Comparison of ENCODE assay signal across 22 cellular contexts in the genomic region with DNA sequence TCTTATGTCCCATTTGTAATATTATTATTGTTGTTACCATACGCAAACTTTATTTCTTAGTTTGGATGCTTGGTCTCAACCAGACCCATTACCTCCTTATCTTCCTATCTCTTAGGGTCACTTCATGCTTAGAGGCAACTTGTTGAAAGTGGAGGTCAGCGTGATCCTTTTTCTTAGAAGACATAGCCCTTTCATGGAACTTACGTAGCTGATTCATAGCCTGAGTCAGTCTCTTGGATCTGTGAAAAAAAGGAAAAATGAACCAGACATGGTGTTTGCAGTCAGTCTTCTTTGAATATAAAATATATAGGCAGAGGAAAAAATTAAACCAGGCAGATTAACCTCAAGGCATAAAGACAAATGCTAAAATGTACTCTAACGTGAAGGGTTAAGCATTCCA.
"Had no signal": no experiment of that assay in that cellular context is flagged by ENCODE, and none has a peak within 500 bp of the region (broad histone marks: within the 10 kb centered on the region; RNA-seq: fewer than 3 reads in every experiment).

No MANE protein-coding gene starts in this region.

- H3K27me3 ChIP-seq: gastroesophageal sphincter, neutrophil, thyroid gland had no signal

- H3K36me3 Mint-ChIP-seq: natural killer cell; stimulated activated naive B cell treated with anti-CD40 and anti-IgM and Interleukin-4, amounts not matched to agents 10 μg/mL and 1 μg/mL and 100 μg/mL, for 72 hours had no signal

- H3K27ac ChIP-seq: gastroesophageal sphincter, neutrophil, thyroid gland had no signal

- H3K9me3 ChIP-seq: gastroesophageal sphincter, mucosa of descending colon, neutrophil, thyroid gland had no signal

- H3K36me3 ChIP-seq: gastroesophageal sphincter, neutrophil, thyroid gland had no signal

- H3K4me3 Mint-ChIP-seq: activated naive CD4-positive, alpha-beta T cell treated with anti-CD3 and anti-CD28 coated beads for 36 hours; activated naive CD8-positive, alpha-beta T cell treated with anti-CD3 and anti-CD28 coated beads, Interleukin-2, amount 50 U/mL, for 24 hours; brain; central memory CD8-positive, alpha-beta T cell; natural killer cell; stimulated activated naive B cell treated with anti-CD40 and anti-IgM and Interleukin-4, amounts not matched to agents 10 μg/mL and 1 μg/mL and 100 μg/mL, for 72 hours; T-helper 2 cell treated with Interferon-gamma antibody and Interleukin-4, amounts not matched to agents 5 μg/mL and 100 μg/mL, for 36 hours had no signal

- H3K9me3 Mint-ChIP-seq: activated naive CD4-positive, alpha-beta T cell treated with anti-CD3 and anti-CD28 coated beads for 36 hours; activated naive CD8-positive, alpha-beta T cell treated with anti-CD3 and anti-CD28 coated beads, Interleukin-2, amount 50 U/mL, for 24 hours had no signal

- H3K4me3 ChIP-seq: gastroesophageal sphincter, lung, mucosa of descending colon, thyroid gland had no signal

- H3K4me1 ChIP-seq: thyroid gland had no signal

- DNase-seq: activated CD4-positive, alpha-beta T cell treated with anti-CD3 and anti-CD28 coated beads, Interleukin-2, amount 50 U/mL, for 4 hours; activated CD4-positive, CD25-positive, alpha-beta regulatory T cell treated with anti-CD3 and anti-CD28 coated beads, Interleukin-2, amount 50 U/mL, for 72 hours; activated naive CD4-positive, alpha-beta T cell treated with anti-CD3 and anti-CD28 coated beads for 36 hours; activated naive CD8-positive, alpha-beta T cell treated with anti-CD3 and anti-CD28 coated beads, Interleukin-2, amount 50 U/mL, for 24 hours; cortex of kidney; effector CD4-positive, alpha-beta T cell; islet precursor cell; mucosa of descending colon; natural killer cell; retina; stimulated activated CD4-positive, alpha-beta T cell treated with anti-CD3 and anti-CD28 coated beads, Interleukin-15, amount 100 ng/mL, for 24 hours; stimulated activated CD4-positive, alpha-beta T cell treated with anti-CD3 and anti-CD28 coated beads, Interleukin-4, amount 100 ng/mL, for 1 hour; stimulated activated naive B cell treated with anti-CD40 and anti-IgM and Interleukin-4, amounts not matched to agents 10 μg/mL and 1 μg/mL and 100 μg/mL, for 72 hours; SW 1271; thyroid gland had no signal

- H3K27me3 Mint-ChIP-seq: activated naive CD8-positive, alpha-beta T cell treated with anti-CD3 and anti-CD28 coated beads, Interleukin-2, amount 50 U/mL, for 24 hours; brain; central memory CD8-positive, alpha-beta T cell; stimulated activated naive B cell treated with anti-CD40 and anti-IgM and Interleukin-4, amounts not matched to agents 10 μg/mL and 1 μg/mL and 100 μg/mL, for 72 hours had no signal

- H3K4me1 Mint-ChIP-seq: activated naive CD8-positive, alpha-beta T cell treated with anti-CD3 and anti-CD28 coated beads, Interleukin-2, amount 50 U/mL, for 24 hours; brain; central memory CD8-positive, alpha-beta T cell; natural killer cell; stimulated activated naive B cell treated with anti-CD40 and anti-IgM and Interleukin-4, amounts not matched to agents 10 μg/mL and 1 μg/mL and 100 μg/mL, for 72 hours had no signal

- H3K27ac Mint-ChIP-seq: activated naive CD4-positive, alpha-beta T cell treated with anti-CD3 and anti-CD28 coated beads for 36 hours; activated naive CD8-positive, alpha-beta T cell treated with anti-CD3 and anti-CD28 coated beads, Interleukin-2, amount 50 U/mL, for 24 hours; activated T-helper 2 cell treated with anti-CD3 and anti-CD28 coated beads, Interferon-gamma antibody, Interleukin-2, Interleukin-4, amounts not matched to agents 10 μg/mL and 5 μg/mL and 100 μg/mL, durations not matched to agents 14 hours and 24 hours and 36 hours; brain; natural killer cell; stimulated activated naive B cell treated with anti-CD40 and anti-IgM and Interleukin-4, amounts not matched to agents 10 μg/mL and 1 μg/mL and 100 μg/mL, for 72 hours; T-helper 2 cell treated with Interferon-gamma antibody and Interleukin-4, amounts not matched to agents 5 μg/mL and 100 μg/mL, for 36 hours had no signal

- ATAC-seq: activated naive CD8-positive, alpha-beta T cell treated with anti-CD3 and anti-CD28 coated beads, Interleukin-2, amount 50 U/mL, for 24 hours; gastroesophageal sphincter; mucosa of descending colon; natural killer cell; stimulated activated naive B cell treated with anti-CD40 and anti-IgM and Interleukin-4, amounts not matched to agents 10 μg/mL and 1 μg/mL and 100 μg/mL, for 72 hours had no signal
